Comparison of ENCODE assay signal across 9 cellular contexts in the genomic region with DNA sequence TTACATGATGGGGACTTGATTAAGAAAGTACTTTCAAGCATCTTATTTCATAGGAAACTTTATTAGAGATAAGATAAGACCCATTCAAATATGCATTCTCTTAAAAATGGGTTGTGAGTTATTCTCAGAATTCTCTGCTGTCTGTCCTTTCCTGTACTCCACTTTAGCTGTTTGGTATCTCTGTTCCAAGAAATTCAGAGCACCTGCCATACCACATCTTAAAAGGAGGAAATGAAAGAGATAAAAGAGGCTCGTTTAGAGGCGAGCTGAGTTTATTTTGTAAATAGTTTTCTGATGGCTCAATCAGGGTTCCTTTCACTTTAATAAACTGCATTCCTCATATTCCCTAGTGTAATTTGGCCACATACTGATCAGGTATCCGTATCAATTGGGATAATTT.
DNase-seq lines count a peak whose midpoint lies in the region; ATAC-seq, FAIRE-seq and TF ChIP-seq lines count a peak whose summit lies in the region.
"Had no signal": no experiment of that assay in that cellular context is flagged by ENCODE, and none has a peak within 500 bp of the region (broad histone marks: within the 10 kb centered on the region; RNA-seq: fewer than 3 reads in every experiment).

No MANE protein-coding gene starts in this region.

- no peaks in the 10 kb centered on the region for H3K36me3 ChIP-seq in left ventricle myocardium inferior
- H3K36me3 ChIP-seq in astrocyte (ENCODE audit: insufficient read depth, low read length) = no peaks in the 10 kb centered on the region
- no peaks in the 10 kb centered on the region for H3K36me3 ChIP-seq in transverse colon

- H3K4me1 ChIP-seq in left ventricle myocardium inferior (peaks cover 45% of the 10 kb centered on the region), astrocyte (ENCODE audit: insufficient read depth, low read length) (peaks cover 6% of the 10 kb centered on the region), transverse colon (peaks cover 15 to 34% (median 24%) of the 10 kb centered on the region in 4 donors)

- H3K4me2 ChIP-seq in astrocyte (ENCODE audit: low read length) = peak overlapping the region; percentile 2

- peak; percentile 17 for FAIRE-seq in astrocyte (lab: Jason Lieb, UNC)

- no peaks in the 10 kb centered on the region for H3K79me2 ChIP-seq in astrocyte (ENCODE audit: insufficient read depth, low read length)

- H3K4me3 ChIP-seq in left ventricle myocardium inferior = no peak overlapping the region
- no peak overlapping the region for H3K4me3 ChIP-seq in astrocyte (ENCODE audit: insufficient read depth, low read depth, low read length)
- no peak overlapping the region for H3K4me3 ChIP-seq in transverse colon

- in situ Hi-C loops in transverse colon (cut with MboI; ENCODE audit: low pct_ligation_motif_present in 1 of 4, low pct_unique_long_range_greater_than_20kb in 1 of 4, low sequenced_read_pairs in 3 of 4) = no loop called here

- intact Hi-C loops in left ventricle myocardium inferior (cut with micrococcal nuclease) = no loop called here
- intact Hi-C loops in Right ventricle myocardium inferior (cut with DNase I) = no loop called here
- intact Hi-C loops in transverse colon (cut with DNase I; ENCODE audit: low total_unique reads) = no loop called here

- TF ChIP-seq CTCF in left ventricle myocardium inferior (IDR thresholded peaks at IDR 0.05; ENCODE audit: borderline replicate concordance) (no peak), astrocyte (IDR thresholded peaks at IDR 0.05; ENCODE audit: insufficient read depth, low read depth, low read length) (no peak), transverse colon (IDR thresholded peaks at IDR 0.05) (no peak)

- H3K36me3 Mint-ChIP-seq in astrocyte (ENCODE audit: low read depth, unreplicated experiment) = peaks cover 2% of the 10 kb centered on the region

- H3K9me3 Mint-ChIP-seq in astrocyte (ENCODE audit: unreplicated experiment) = no peaks in the 10 kb centered on the region

- no peak overlapping the region for H3K9ac ChIP-seq in astrocyte (ENCODE audit: low read length)

- TF ChIP-seq POLR2A in transverse colon (IDR thresholded peaks at IDR 0.05) = no peak

- TF ChIP-seq EP300 in transverse colon (IDR thresholded peaks at IDR 0.05; ENCODE audit: low read depth) = no peak

- ATAC-seq in Right ventricle myocardium inferior = no peak
- ATAC-seq in HG03354 (IDR thresholded peaks at IDR 0.05; ENCODE audit: poor library complexity, severe bottlenecking, unreplicated experiment) = peak; percentile 75

- H4K20me1 ChIP-seq in astrocyte (ENCODE audit: insufficient read depth, low read length) = peaks cover 11% of the 10 kb centered on the region

- H3K27ac ChIP-seq in left ventricle myocardium inferior (replicated peaks) (peak overlapping the region; percentile 69), astrocyte (ENCODE audit: low read depth, low read length) (no peak overlapping the region), transverse colon (peak overlapping the region; percentile 54 to 74 (median 66))
- H3K27ac ChIP-seq: VCaP had no signal

- no peak overlapping the region for H3K4me3 Mint-ChIP-seq in astrocyte (ENCODE audit: unreplicated experiment)

- H3K27me3 ChIP-seq in left ventricle myocardium inferior (ENCODE audit: low read depth) (no peaks in the 10 kb centered on the region), astrocyte (ENCODE audit: insufficient read depth, low read length) (no peaks in the 10 kb centered on the region), transverse colon (no peaks in the 10 kb centered on the region)

- H3K4me1 Mint-ChIP-seq in astrocyte (ENCODE audit: low read depth, unreplicated experiment) = peaks cover 6% of the 10 kb centered on the region

- no peaks in the 10 kb centered on the region for H3K27me3 Mint-ChIP-seq in astrocyte (ENCODE audit: low read depth, unreplicated experiment)

- DNase-seq in left ventricle myocardium inferior (no peak), Right ventricle myocardium inferior (ENCODE audit: missing footprints) (no peak), astrocyte (ENCODE audit: low read depth) (peak; percentile 31), transverse colon (no peak), T-helper 9 cell (no peak), NCI-H1092 (lab: John Stamatoyannopoulos, UW) (no peak), NCI-H524 (lab: John Stamatoyannopoulos, UW) (no peak)

- no peak overlapping the region for H3K27ac Mint-ChIP-seq in astrocyte (ENCODE audit: unreplicated experiment)

- H3K9me3 ChIP-seq in left ventricle myocardium inferior (replicated peaks) (no peaks in the 10 kb centered on the region), astrocyte (ENCODE audit: insufficient read depth, low read depth, low read length) (no peaks in the 10 kb centered on the region), transverse colon (no peaks in the 10 kb centered on the region)

- H2AFZ ChIP-seq in astrocyte (ENCODE audit: low read depth, low read length) = no peak overlapping the region

- 0 to 9% methylated on average over 3 of the region's 3 CpGs for WGBS in transverse colon (ENCODE audit: low coverage in 1 of 2), 2 donors
